In the genomic region with DNA sequence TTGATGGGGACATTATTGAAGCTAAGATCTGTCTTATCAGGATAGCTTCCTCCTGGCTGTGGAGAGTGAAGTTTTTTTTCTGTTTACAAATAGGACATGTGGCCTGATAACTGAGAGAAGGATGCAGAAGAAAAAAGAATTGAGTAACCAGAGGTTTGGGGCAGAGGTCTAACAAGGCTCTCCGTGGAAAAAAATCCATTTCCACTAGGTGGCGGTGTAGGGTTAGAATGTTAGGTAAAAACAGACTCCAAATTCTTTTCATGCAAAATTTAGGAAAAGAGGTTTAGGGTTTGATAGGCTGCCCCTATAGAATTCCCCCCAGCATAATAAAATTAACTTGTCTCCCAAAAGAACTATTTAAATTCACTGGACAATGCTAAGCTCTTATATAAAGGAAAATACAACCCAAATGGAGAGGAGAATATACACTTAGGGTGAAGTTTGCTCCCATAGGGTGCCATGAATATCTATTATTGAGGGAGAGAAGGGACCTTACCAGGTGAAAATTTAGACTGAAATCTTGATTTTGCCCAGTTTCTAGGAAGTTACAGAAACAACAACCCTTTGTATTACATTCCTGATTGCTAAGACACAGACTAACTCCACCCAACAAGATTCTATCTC, we compare ENCODE assay signal across 8 cellular contexts.
A peak's percentile ranks its signal among the peaks of the same experiment; 100 is the strongest.
DNase-seq lines count a peak whose midpoint lies in the region; ATAC-seq and TF ChIP-seq lines count a peak whose summit lies in the region.

No MANE protein-coding gene starts in this region.

- H3K27ac Mint-ChIP-seq in immature natural killer cell: no peak overlapping the region

- no peak for TF ChIP-seq POLR2A in NB4 (IDR thresholded peaks at IDR 0.05; ENCODE audit: extremely low read depth, insufficient read length)

- H3K36me3 Mint-ChIP-seq in immature natural killer cell: no peaks in the 10 kb centered on the region

- H3K9me3 Mint-ChIP-seq in immature natural killer cell: peaks cover 0 to 20% (median 7%) of the 10 kb centered on the region in 6 donors

- ATAC-seq in GM18867 (IDR thresholded peaks at IDR 0.05; ENCODE audit: unreplicated experiment): peak; percentile 67
- ATAC-seq in HG03442 (IDR thresholded peaks at IDR 0.05; ENCODE audit: unreplicated experiment): no peak

- H3K27me3 Mint-ChIP-seq in immature natural killer cell (ENCODE audit: low read depth in 3 of 3): peaks cover 0 to 3% (median 0%) of the 10 kb centered on the region in 3 donors

- TF ChIP-seq CTCF in NB4 (IDR thresholded peaks at IDR 0.05; ENCODE audit: low read depth, low read length): peak; percentile 50

- DNase-seq in D341Med (ENCODE audit: low spot score) (peak; percentile 53), NB4 (ENCODE audit: low read depth) (peak; percentile 51), iPS-NIHi11 (ENCODE audit: low spot score) (peak; percentile 74), NCI-H226 (no peak), immature natural killer cell (no peak)
- DNase-seq in activated CD4-positive, alpha-beta T cell treated with anti-CD3 and anti-CD28 coated beads, Interleukin-2, amount 50 U/mL, for 48 hours: peak; percentile 12 to 32

- no peak overlapping the region for H3K4me3 Mint-ChIP-seq in immature natural killer cell

- H3K4me3 ChIP-seq in NB4 (ENCODE audit: low read depth, low read length): no peak overlapping the region

- no peaks in the 10 kb centered on the region for H3K4me1 Mint-ChIP-seq in immature natural killer cell

Comparison
In these comparisons a context has a peak if more than half of its experiments do, and no peak if none do; other contexts are left out.
1. DNase-seq: peak in D341Med (single experiment), NB4 (single experiment), activated CD4-positive, alpha-beta T cell treated with anti-CD3 and anti-CD28 coated beads, Interleukin-2, amount 50 U/mL, for 48 hours (2 of 2) and iPS-NIHi11 (single experiment); none in NCI-H226 (single experiment) and immature natural killer cell (0 of 3).